In genomic region chr20:407097-407952, GRCh38 we compare ENCODE assay signal across 8 cellular contexts. TPM values are rescaled to one million over a fixed set of nuclear protein-coding genes. Genes with fewer than 3 reads are reported as not detected.
DNase-seq lines count a peak whose midpoint lies in the region; ATAC-seq, FAIRE-seq and TF ChIP-seq lines count a peak whose summit lies in the region.

No MANE protein-coding gene starts in this region.

- H3K9me3 Mint-ChIP-seq in activated naive CD8-positive, alpha-beta T cell treated with anti-CD3 and anti-CD28 coated beads for 36 hours: peaks cover 4% of the 10 kb centered on the region

- H3K27ac Mint-ChIP-seq in activated naive CD8-positive, alpha-beta T cell treated with anti-CD3 and anti-CD28 coated beads for 36 hours: peak overlapping the region; percentile 86

- H3K4me3 ChIP-seq in KMS-11 (IDR thresholded peaks at IDR 0.05; ENCODE audit: insufficient read depth, low read depth, low read length) (no peak overlapping the region), pancreas (peak overlapping the region; percentile 1 to 99 (median 50)), transverse colon (peak overlapping the region; percentile 44 to 94 (median 88))

- H3K4me3 Mint-ChIP-seq in activated naive CD8-positive, alpha-beta T cell treated with anti-CD3 and anti-CD28 coated beads for 36 hours: peak overlapping the region; percentile 84

- H3K27ac ChIP-seq in KMS-11: peak overlapping the region; percentile 54
- peak overlapping the region; percentile 38 to 86 (median 77) for H3K27ac ChIP-seq in pancreas
- peak overlapping the region; percentile 92 to 99 (median 97) for H3K27ac ChIP-seq in transverse colon

- peak overlapping the region; percentile 70 for H2AFZ ChIP-seq in KMS-11 (ENCODE audit: low read depth)

- H3K9me3 ChIP-seq in pancreas (no peaks in the 10 kb centered on the region), transverse colon (no peaks in the 10 kb centered on the region)

- peaks cover 38% of the 10 kb centered on the region for H3K36me3 Mint-ChIP-seq in activated naive CD8-positive, alpha-beta T cell treated with anti-CD3 and anti-CD28 coated beads for 36 hours

- no peaks in the 10 kb centered on the region for H3K27me3 Mint-ChIP-seq in activated naive CD8-positive, alpha-beta T cell treated with anti-CD3 and anti-CD28 coated beads for 36 hours

- peaks cover 28% of the 10 kb centered on the region for H3K4me1 Mint-ChIP-seq in activated naive CD8-positive, alpha-beta T cell treated with anti-CD3 and anti-CD28 coated beads for 36 hours

- DNase-seq in GDM1 (lab: John Stamatoyannopoulos, UW): peak; percentile 60
- peak; percentile 82 for DNase-seq in RPMI8226
- DNase-seq in activated naive CD8-positive, alpha-beta T cell treated with anti-CD3 and anti-CD28 coated beads for 36 hours: peak; percentile 77
- peak; percentile 89 for DNase-seq in Right ventricle myocardium superior
- peak; percentile 78 to 94 (median 84) for DNase-seq in pancreas
- DNase-seq in transverse colon: peak; percentile 80

- peaks cover 10% of the 10 kb centered on the region; the same call in 1 of the 2 replicates for H3K79me2 ChIP-seq in KMS-11 (ENCODE audit: insufficient read depth, low read depth)

- in situ Hi-C loops in transverse colon (cut with MboI; ENCODE audit: low pct_ligation_motif_present in 1 of 4, low pct_unique_long_range_greater_than_20kb in 1 of 4, low sequenced_read_pairs in 3 of 4): no loop called here

- no peaks in the 10 kb centered on the region for H4K20me1 ChIP-seq in KMS-11 (ENCODE audit: insufficient read depth)

- TF ChIP-seq EP300 in transverse colon (IDR thresholded peaks at IDR 0.05; ENCODE audit: low read depth): no peak

- WGBS in pancreas, 2 donors: 10 to 16% methylated on average over 39 to 45 of the region's 45 CpGs
- 5 to 7% methylated on average over 10 to 45 of the region's 45 CpGs for WGBS in transverse colon (ENCODE audit: low coverage in 1 of 2), 2 donors

- intact Hi-C loops in Right ventricle myocardium superior (cut with DNase I) (no loop called here), pancreas (cut with DNase I) (no loop called here), transverse colon (cut with DNase I; ENCODE audit: low total_unique reads) (no loop called here)

- peaks cover 35% of the 10 kb centered on the region for H3K4me1 ChIP-seq in KMS-11 (ENCODE audit: low read depth, poor library complexity, severe bottlenecking)
- H3K4me1 ChIP-seq in pancreas: peaks cover 0 to 14% (median 8%) of the 10 kb centered on the region in 3 donors
- H3K4me1 ChIP-seq in transverse colon: peaks cover 16 to 30% (median 23%) of the 10 kb centered on the region in 4 donors

- FAIRE-seq in pancreas (lab: Jason Lieb, UNC): no peak

- no peaks in the 10 kb centered on the region for H3K27me3 ChIP-seq in KMS-11 (ENCODE audit: insufficient read depth, low read depth)
- H3K27me3 ChIP-seq in pancreas: no peaks in the 10 kb centered on the region
- H3K27me3 ChIP-seq in transverse colon: no peaks in the 10 kb centered on the region

- H3K36me3 ChIP-seq in KMS-11 (ENCODE audit: insufficient read depth) (no peaks in the 10 kb centered on the region), pancreas (peaks cover 0 to 7% (median 0%) of the 10 kb centered on the region in 3 donors), transverse colon (peaks cover 0 to 7% (median 0%) of the 10 kb centered on the region in 4 donors)

- peak; percentile 77 for TF ChIP-seq CTCF in KMS-11 (conservative IDR thresholded peaks at IDR 0.05; ENCODE audit: low read depth, low read length)
- TF ChIP-seq CTCF in pancreas (IDR thresholded peaks at IDR 0.05): no peak
- peak in 4 of 5 experiments; percentile 17 to 53 (median 34) for TF ChIP-seq CTCF in transverse colon (IDR thresholded peaks at IDR 0.05)

- H3K9ac ChIP-seq in KMS-11: peak overlapping the region; percentile 46; the same call in 1 of the 2 replicates

- H3K4me2 ChIP-seq in KMS-11: peak overlapping the region; percentile 65

- ATAC-seq in GM21825 (IDR thresholded peaks at IDR 0.05; ENCODE audit: unreplicated experiment) (peak; percentile 50), Right ventricle myocardium superior (ENCODE audit: poor library complexity) (peak; percentile 82), pancreas (peak; percentile 76 to 83 (median 80))

- TF ChIP-seq POLR2A in transverse colon (IDR thresholded peaks at IDR 0.05): no peak

RNA-seq across cellular contexts. Expression of gene RBCK1, which starts 0.8 kb away (rescaled TPM):
- 100 to 1,000 TPM; 113 to 115 TPM for total RNA-seq in activated naive CD8-positive, alpha-beta T cell treated with anti-CD3 and anti-CD28 coated beads for 36 hours
- total RNA-seq in Right ventricle myocardium superior (44.2 TPM), pancreas (10 to 100 TPM; 34.9 to 62.0 (median 41.1) TPM), transverse colon (100 to 1,000 TPM; 101 to 152 (median 110) TPM)
- polyA plus RNA-seq in pancreas: 100 to 1,000 TPM; 130 to 148 TPM

RNA-seq across cellular contexts. Expression of gene TRIB3, which starts 26.8 kb away (rescaled TPM):
- total RNA-seq in activated naive CD8-positive, alpha-beta T cell treated with anti-CD3 and anti-CD28 coated beads for 36 hours: 10 to 100 TPM; 57.8 to 58.0 TPM
- total RNA-seq in Right ventricle myocardium superior: 0.67 TPM
- total RNA-seq in pancreas: 10 to 100 TPM in 1 of 6 donors, 1 to 10 TPM in 5; 4.4 to 97.7 (median 6.6) TPM
- 10 to 100 TPM in 1 of 2 donors, 1 to 10 TPM in 1; 6.5 to 12.8 TPM for polyA plus RNA-seq in pancreas
- 10 to 100 TPM in 2 of 4 donors, 1 to 10 TPM in 2; 3.8 to 11.3 (median 7.9) TPM for total RNA-seq in transverse colon

RNA-seq across cellular contexts. Expression of gene TBC1D20, which starts 55.0 kb away (rescaled TPM):
- 10 to 100 TPM; 18.4 to 18.6 TPM for total RNA-seq in activated naive CD8-positive, alpha-beta T cell treated with anti-CD3 and anti-CD28 coated beads for 36 hours
- total RNA-seq in Right ventricle myocardium superior (23.1 TPM), pancreas (10 to 100 TPM; 11.1 to 21.4 (median 12.9) TPM), transverse colon (10 to 100 TPM; 29.1 to 65.5 (median 36.9) TPM)
- 10 to 100 TPM; 11.5 to 17.3 TPM for polyA plus RNA-seq in pancreas

Comparison
In these comparisons a context has a peak if more than half of its experiments do, and no peak if none do; other contexts are left out.
1. CTCF ChIP-seq: peak in KMS-11 (single experiment) and transverse colon (4 of 5); none in pancreas (0 of 4).
2. Peak in every context shown above with its lines, with median percentiles within 50 percentile points of each other: DNase-seq, ATAC-seq and H3K27ac ChIP-seq.